ENCODE assay signal across 10 cellular contexts in the genomic region with DNA sequence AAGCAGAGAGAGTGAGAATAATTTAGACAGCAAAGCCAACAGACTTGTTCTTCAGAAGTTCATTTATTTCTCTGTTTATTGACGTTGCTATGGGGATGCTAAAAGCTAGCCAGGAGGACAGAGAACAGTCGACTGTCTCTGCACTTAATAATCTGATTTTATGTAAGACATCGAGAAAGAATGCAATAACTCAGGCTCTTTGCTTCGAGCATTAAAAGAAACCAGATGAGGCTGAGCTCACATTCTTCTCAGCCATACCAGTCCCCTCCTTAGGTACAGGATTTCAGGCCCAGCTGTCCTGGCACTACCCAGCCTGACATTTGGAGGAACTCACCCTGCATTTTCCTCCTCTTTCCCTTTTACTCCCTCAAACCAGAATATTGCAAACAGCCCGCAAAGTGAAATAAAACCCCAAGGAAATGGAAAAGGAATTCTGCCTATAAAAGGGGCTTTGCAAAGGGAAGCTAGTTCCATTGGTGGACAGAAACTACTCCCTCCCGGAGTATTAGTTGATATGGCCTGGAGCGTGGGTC. TPM values are rescaled to one million over a fixed set of nuclear protein-coding genes. Genes with fewer than 3 reads are reported as not detected.
DNase-seq lines count a peak whose midpoint lies in the region; ATAC-seq and TF ChIP-seq lines count a peak whose summit lies in the region.
"Had no signal": no experiment of that assay in that cellular context is flagged by ENCODE, and none has a peak within 500 bp of the region (broad histone marks: within the 10 kb centered on the region; RNA-seq: fewer than 3 reads in every experiment).

No MANE protein-coding gene starts in this region.

- 0 out of 2 replicates have a peak, but pooled peaks cover 5% of the 10 kb centered on the region for H3K27me3 ChIP-seq in SJCRH30
- H3K27me3 ChIP-seq: dorsolateral prefrontal cortex had no signal

- TF ChIP-seq CTCF in fibroblast of mammary gland (conservative IDR thresholded peaks at IDR 0.05; ENCODE audit: control insufficient read depth, insufficient read depth, low read depth, low read length) (no peak), omental fat pad (IDR thresholded peaks at IDR 0.05) (no peak)

- H3K4me1 ChIP-seq in SJCRH30 = 0 out of 2 replicates have a peak, but pooled peaks cover 6% of the 10 kb centered on the region

- ATAC-seq in omental fat pad (ENCODE audit: low FRiP score) (peak; percentile 46), GM19351 (IDR thresholded peaks at IDR 0.05; ENCODE audit: unreplicated experiment) (no peak), GM18907 (IDR thresholded peaks at IDR 0.05; ENCODE audit: unreplicated experiment) (no peak)

- no peak overlapping the region for H3K27ac ChIP-seq in SJCRH30

- H3K9me3 ChIP-seq in SJCRH30 (replicated peaks) = no peaks in the 10 kb centered on the region

- H3K36me3 ChIP-seq in SJCRH30 = no peaks in the 10 kb centered on the region

- H3K4me3 ChIP-seq in SJCRH30 (0 out of 2 replicates have a peak overlapping the region, but pooled peaks have one; percentile 5), fibroblast of mammary gland (ENCODE audit: control insufficient read depth, low read depth, low read length) (no peak overlapping the region)

- DNase-seq in AG20443 (ENCODE audit: low spot score) (peak; percentile 82), SJCRH30 (peak in 1 of 2 experiments; percentile 51), fibroblast of mammary gland (ENCODE audit: low read depth) (peak; percentile 89), omental fat pad (ENCODE audit: low spot score) (no peak), SHP77 (lab: John Stamatoyannopoulos, UW) (no peak), GOT3 (lab: John Stamatoyannopoulos, UW) (no peak)
- DNase-seq: dorsolateral prefrontal cortex, NCI-H1105 had no signal

RNA-seq across cellular contexts. Expression of gene DPYSL3, which starts 44.5 kb away (rescaled TPM):
- total RNA-seq in SJCRH30 (2014; rRNA removed; shearing (Covaris generic)) = 42.2 and 42.7 TPM in 2 replicates
- total RNA-seq in omental fat pad = 10 to 100 TPM; 26.9 to 78.0 (median 54.9) TPM

Comparison
In these comparisons a context has a peak if more than half of its experiments do, and no peak if none do; other contexts are left out.
1. DNase-seq: peak in AG20443 (single experiment) and fibroblast of mammary gland (single experiment); none in omental fat pad (single experiment), SHP77 (0 of 2) and GOT3 (single experiment).